In genomic region chr11:91160661-91161060, GRCh38 we compare ENCODE assay signal across 26 cellular contexts.
"Had no signal": no experiment of that assay in that cellular context is flagged by ENCODE, and none has a peak within 500 bp of the region (broad histone marks: within the 10 kb centered on the region; RNA-seq: fewer than 3 reads in every experiment).

No MANE protein-coding gene starts in this region.

- H3K4me3 Mint-ChIP-seq: memory B cell; naive thymus-derived CD8-positive, alpha-beta T cell; nephron progenitor cell; stimulated activated memory B cell treated with anti-CD40 and anti-IgM and Interleukin-4, amounts not matched to agents 10 μg/mL and 1 μg/mL and 100 μg/mL, for 72 hours; stimulated activated naive CD8-positive, alpha-beta T cell treated with anti-CD3 and anti-CD28 coated beads, Interleukin-15, Interleukin-2, amounts not matched to agents 100 ng/mL and 50 ng/mL, for 24 hours had no signal

- H3K27ac ChIP-seq: dorsolateral prefrontal cortex, esophagus muscularis mucosa, heart right ventricle, lower lobe of right lung, prostate gland, right atrium auricular region, spleen, thoracic aorta, tibial nerve, upper lobe of left lung had no signal

- H3K27me3 ChIP-seq: dorsolateral prefrontal cortex, esophagus muscularis mucosa, heart right ventricle, right atrium auricular region, spleen, tibial nerve, upper lobe of left lung had no signal

- DNase-seq: cerebellar nuclear complex; cortex of kidney; dorsolateral prefrontal cortex; effector CD4-positive, alpha-beta T cell; foreskin melanocyte; glutamatergic neuron; heart right ventricle; hippocampal formation; kidney glomerular epithelial cell; left ventricle myocardium superior; lower lobe of right lung; naive thymus-derived CD8-positive, alpha-beta T cell; nephron progenitor cell; nucleus accumbens; spleen; stimulated activated CD4-positive, alpha-beta T cell treated with anti-CD3 and anti-CD28 coated beads, Interleukin-4, amount 100 ng/mL, for 4 hours; upper lobe of left lung had no signal

- H3K9me3 ChIP-seq: esophagus muscularis mucosa, heart right ventricle, lower lobe of right lung, prostate gland, right atrium auricular region, thoracic aorta, tibial nerve, upper lobe of left lung had no signal

- H3K27ac Mint-ChIP-seq: memory B cell; naive thymus-derived CD8-positive, alpha-beta T cell; nephron progenitor cell; stimulated activated memory B cell treated with anti-CD40 and anti-IgM and Interleukin-4, amounts not matched to agents 10 μg/mL and 1 μg/mL and 100 μg/mL, for 72 hours; stimulated activated naive CD8-positive, alpha-beta T cell treated with anti-CD3 and anti-CD28 coated beads, Interleukin-15, Interleukin-2, amounts not matched to agents 100 ng/mL and 50 ng/mL, for 24 hours had no signal

- H3K9me3 Mint-ChIP-seq: nephron progenitor cell; stimulated activated memory B cell treated with anti-CD40 and anti-IgM and Interleukin-4, amounts not matched to agents 10 μg/mL and 1 μg/mL and 100 μg/mL, for 72 hours had no signal

- ATAC-seq: heart right ventricle; left ventricle myocardium superior; naive thymus-derived CD8-positive, alpha-beta T cell; sciatic nerve; stimulated activated memory B cell treated with anti-CD40 and anti-IgM and Interleukin-4, amounts not matched to agents 10 μg/mL and 1 μg/mL and 100 μg/mL, for 72 hours had no signal

- H3K4me1 ChIP-seq: lower lobe of right lung, prostate gland, right atrium auricular region, upper lobe of left lung had no signal

- H3K4me1 Mint-ChIP-seq: memory B cell; naive thymus-derived CD8-positive, alpha-beta T cell; nephron progenitor cell; stimulated activated memory B cell treated with anti-CD40 and anti-IgM and Interleukin-4, amounts not matched to agents 10 μg/mL and 1 μg/mL and 100 μg/mL, for 72 hours had no signal

- H3K36me3 Mint-ChIP-seq: memory B cell; naive thymus-derived CD8-positive, alpha-beta T cell; stimulated activated memory B cell treated with anti-CD40 and anti-IgM and Interleukin-4, amounts not matched to agents 10 μg/mL and 1 μg/mL and 100 μg/mL, for 72 hours had no signal

- H3K36me3 ChIP-seq: esophagus muscularis mucosa, heart right ventricle, lower lobe of right lung, prostate gland, right atrium auricular region, spleen, thoracic aorta, upper lobe of left lung had no signal

- H3K27me3 Mint-ChIP-seq: memory B cell; naive thymus-derived CD8-positive, alpha-beta T cell; stimulated activated memory B cell treated with anti-CD40 and anti-IgM and Interleukin-4, amounts not matched to agents 10 μg/mL and 1 μg/mL and 100 μg/mL, for 72 hours; stimulated activated naive CD8-positive, alpha-beta T cell treated with anti-CD3 and anti-CD28 coated beads, Interleukin-15, Interleukin-2, amounts not matched to agents 100 ng/mL and 50 ng/mL, for 24 hours had no signal

- H3K4me3 ChIP-seq: dorsolateral prefrontal cortex, esophagus muscularis mucosa, heart right ventricle, lower lobe of right lung, prostate gland, right atrium auricular region, spleen, thoracic aorta, tibial nerve, upper lobe of left lung had no signal
